ENCODE assay signal across 23 cellular contexts in genomic region chr14:97916100-97916499, GRCh38.
DNase-seq lines count a peak whose midpoint lies in the region; ATAC-seq and TF ChIP-seq lines count a peak whose summit lies in the region.
"Had no signal": no experiment of that assay in that cellular context is flagged by ENCODE, and none has a peak within 500 bp of the region (broad histone marks: within the 10 kb centered on the region; RNA-seq: fewer than 3 reads in every experiment).

No MANE protein-coding gene starts in this region.

- H3K36me3 Mint-ChIP-seq in activated T-cell treated with anti-CD3 and anti-CD28 coated beads, Interleukin-2, amount 50 U/mL, for 24 hours (ENCODE audit: low read depth), result no peaks in the 10 kb centered on the region
- H3K36me3 Mint-ChIP-seq in MCF 10A (ENCODE audit: insufficient read depth, unreplicated experiment), result no peaks in the 10 kb centered on the region
- H3K36me3 Mint-ChIP-seq in activated T-helper 17 cell treated with anti-CD3 and anti-CD28 coated beads, Interleukin-2, amount 50 U/mL, for 72 hours (ENCODE audit: low read depth), result no peaks in the 10 kb centered on the region
- H3K36me3 Mint-ChIP-seq: IgD-negative memory B cell had no signal

- no peaks in the 10 kb centered on the region for H3K36me3 ChIP-seq in breast epithelium
- H3K36me3 ChIP-seq in SJCRH30, result no peaks in the 10 kb centered on the region

- no peak for TF ChIP-seq POLR2A in breast epithelium (IDR thresholded peaks at IDR 0.05)

- no peaks in the 10 kb centered on the region for H3K27me3 Mint-ChIP-seq in activated T-cell treated with anti-CD3 and anti-CD28 coated beads, Interleukin-2, amount 50 U/mL, for 24 hours
- H3K27me3 Mint-ChIP-seq in MCF 10A (ENCODE audit: insufficient read depth, unreplicated experiment), result no peaks in the 10 kb centered on the region
- no peaks in the 10 kb centered on the region for H3K27me3 Mint-ChIP-seq in activated T-helper 17 cell treated with anti-CD3 and anti-CD28 coated beads, Interleukin-2, amount 50 U/mL, for 72 hours
- H3K27me3 Mint-ChIP-seq: IgD-negative memory B cell had no signal

- no TSS peak for BruUV-seq in MCF 10A (replicated peaks; lab: Mats Ljungman, UMichigan)

- ATAC-seq in activated T-helper 17 cell treated with anti-CD3 and anti-CD28 coated beads, Interleukin-2, amount 50 U/mL, for 72 hours (replicated peaks), result peak; percentile 37
- ATAC-seq in foreskin keratinocyte (peak; percentile 58), GM18873 (IDR thresholded peaks at IDR 0.05; ENCODE audit: low FRiP score, unreplicated experiment) (no peak)
- ATAC-seq: HCT116, PC-3 had no signal

- TF ChIP-seq CTCF in MCF 10A (IDR thresholded peaks at IDR 0.05; ENCODE audit: unreplicated experiment) (no peak), breast epithelium (IDR thresholded peaks at IDR 0.05) (no peak), foreskin keratinocyte (conservative IDR thresholded peaks at IDR 0.05) (no peak)

- no peaks in the 10 kb centered on the region for H3K4me1 ChIP-seq in breast epithelium
- H3K4me1 ChIP-seq in foreskin keratinocyte, result peaks cover 13% of the 10 kb centered on the region
- H3K4me1 ChIP-seq in SJCRH30, result no peaks in the 10 kb centered on the region

- H3K27ac ChIP-seq in breast epithelium (no peak overlapping the region), foreskin keratinocyte (peak overlapping the region; percentile 17), SJCRH30 (no peak overlapping the region)
- H3K27ac ChIP-seq: HL-60, KMS-11 had no signal

- H3K4me3 ChIP-seq in breast epithelium, result no peak overlapping the region
- H3K4me3 ChIP-seq in SJCRH30, result no peak overlapping the region

- CTCF ChIA-PET in MCF 10A (lab: Yijun Ruan, JAX), result interaction anchor here (0.6 kb wide), 2 partner anchors 24 to 716 kb away, joined by 3 to 4 read pairs; no protein-coding TSS in a partner anchor

- DNase-seq in activated T-cell treated with anti-CD3 and anti-CD28 coated beads, Interleukin-2, amount 50 U/mL, for 24 hours, result no peak
- DNase-seq in activated T-cell treated with anti-CD3 and anti-CD28 coated beads, Interleukin-2, amount 50 U/mL, for 1 hour, result no peak
- DNase-seq in MCF 10A (ENCODE audit: unreplicated experiment) (peak; percentile 63), breast epithelium (ENCODE audit: low spot score in 2 of 2) (no peak), foreskin keratinocyte (peak in 1 of 2 donors; percentile 41), SJCRH30 (no peak)
- DNase-seq: DMS153; DND-41; NCI-H1048; NCI-H1417; NCI-H1694; NCI-H2029 treated with DMSO at 0.1 percent for 48 hours; NCI-H446 treated with DMSO at 0.1 percent for 48 hours; NCI-H526; NCI-H82; NK-92 treated with Interleukin-12 subunit alpha and Interleukin-12 subunit beta, amount 100 ng/mL, for 24 hours; PC-3 had no signal

- H3K4me1 Mint-ChIP-seq in activated T-cell treated with anti-CD3 and anti-CD28 coated beads, Interleukin-2, amount 50 U/mL, for 24 hours (ENCODE audit: low read depth), result peaks cover 24% of the 10 kb centered on the region
- H3K4me1 Mint-ChIP-seq in MCF 10A (ENCODE audit: insufficient read depth, unreplicated experiment), result peaks cover 17% of the 10 kb centered on the region
- peaks cover 6% of the 10 kb centered on the region for H3K4me1 Mint-ChIP-seq in activated T-helper 17 cell treated with anti-CD3 and anti-CD28 coated beads, Interleukin-2, amount 50 U/mL, for 72 hours
- H3K4me1 Mint-ChIP-seq: IgD-negative memory B cell had no signal

- POLR2A ChIA-PET in MCF 10A (lab: Yijun Ruan, JAX), result interaction anchor here (0.6 to 2.1 kb wide), 3 partner anchors 37 to 878 kb away, joined by 3 to 17 read pairs (median 16); no protein-coding TSS in a partner anchor

- no peaks in the 10 kb centered on the region for H3K9me3 Mint-ChIP-seq in activated T-cell treated with anti-CD3 and anti-CD28 coated beads, Interleukin-2, amount 50 U/mL, for 24 hours
- no peaks in the 10 kb centered on the region for H3K9me3 Mint-ChIP-seq in MCF 10A (ENCODE audit: unreplicated experiment)
- peaks cover 5% of the 10 kb centered on the region for H3K9me3 Mint-ChIP-seq in activated T-helper 17 cell treated with anti-CD3 and anti-CD28 coated beads, Interleukin-2, amount 50 U/mL, for 72 hours

- H3K4me3 Mint-ChIP-seq in activated T-cell treated with anti-CD3 and anti-CD28 coated beads, Interleukin-2, amount 50 U/mL, for 24 hours, result no peak overlapping the region
- H3K4me3 Mint-ChIP-seq in MCF 10A (ENCODE audit: unreplicated experiment), result no peak overlapping the region
- no peak overlapping the region for H3K4me3 Mint-ChIP-seq in activated T-helper 17 cell treated with anti-CD3 and anti-CD28 coated beads, Interleukin-2, amount 50 U/mL, for 72 hours
- H3K4me3 Mint-ChIP-seq: IgD-negative memory B cell had no signal

- H3K27me3 ChIP-seq in breast epithelium, result no peaks in the 10 kb centered on the region
- H3K27me3 ChIP-seq in foreskin keratinocyte, result no peaks in the 10 kb centered on the region
- no peaks in the 10 kb centered on the region for H3K27me3 ChIP-seq in SJCRH30

- intact Hi-C loops in MCF 10A (cut with micrococcal nuclease) (no loop called here), breast epithelium (cut with DNase I; ENCODE audit: low total_unique reads) (no loop called here)

- peak overlapping the region; percentile 20 for H3K27ac Mint-ChIP-seq in activated T-cell treated with anti-CD3 and anti-CD28 coated beads, Interleukin-2, amount 50 U/mL, for 24 hours
- no peak overlapping the region for H3K27ac Mint-ChIP-seq in MCF 10A (ENCODE audit: low read depth, unreplicated experiment)
- H3K27ac Mint-ChIP-seq in activated T-helper 17 cell treated with anti-CD3 and anti-CD28 coated beads, Interleukin-2, amount 50 U/mL, for 72 hours, result no peak overlapping the region

- H3K9me3 ChIP-seq in breast epithelium, result no peaks in the 10 kb centered on the region
- no peaks in the 10 kb centered on the region for H3K9me3 ChIP-seq in SJCRH30 (replicated peaks)
